Comparison of ENCODE assay signal across 22 cellular contexts in genomic region chr14:96096639-96097610, GRCh38. TPM values are rescaled to one million over a fixed set of nuclear protein-coding genes. Genes with fewer than 3 reads are reported as not detected.
DNase-seq lines count a peak whose midpoint lies in the region; ATAC-seq, FAIRE-seq and TF ChIP-seq lines count a peak whose summit lies in the region.
"Had no signal": no experiment of that assay in that cellular context is flagged by ENCODE, and none has a peak within 500 bp of the region (broad histone marks: within the 10 kb centered on the region; RNA-seq: fewer than 3 reads in every experiment).

No MANE protein-coding gene starts in this region.

- H3K4me2 ChIP-seq in GM12878 (ENCODE audit: control insufficient read depth, insufficient read depth), result no peak overlapping the region

- no peak overlapping the region for H3K9ac ChIP-seq in GM12878 (ENCODE audit: control insufficient read depth, insufficient read depth, low read length)

- RAD21 ChIA-PET in GM12878 (lab: Charles Lee; ENCODE audit: unreplicated experiment), result interaction anchor here (0.8 to 2.6 kb wide), 6 partner anchors 8 to 98 kb away, joined by 3 to 41 read pairs (median 7); no protein-coding TSS in a partner anchor

- in situ Hi-C loops in GM12878 (cut with MboI), result loop anchor here (5.0 to 10.0 kb wide), 2 partner anchors 180 to 328 kb away; no protein-coding TSS in a partner anchor

- H3K27me3 Mint-ChIP-seq in MCF 10A (ENCODE audit: insufficient read depth, unreplicated experiment), result no peaks in the 10 kb centered on the region
- H3K27me3 Mint-ChIP-seq in mesothelial cell of epicardium (ENCODE audit: low read depth), result no peaks in the 10 kb centered on the region
- H3K27me3 Mint-ChIP-seq: activated CD4-positive, alpha-beta memory T cell treated with anti-CD3 and anti-CD28 coated beads for 36 hours; CD4-positive, alpha-beta memory T cell had no signal

- H2AFZ ChIP-seq in GM12878 (ENCODE audit: control insufficient read depth, low read depth, low read length), result no peak overlapping the region

- FAIRE-seq in GM12878 (lab: Jason Lieb, UNC), result no peak
- FAIRE-seq: astrocyte, frontal cortex, kidney, RCC 7860 had no signal

- no TSS peak for BruUV-seq in MCF 10A (replicated peaks; lab: Mats Ljungman, UMichigan)
- BruUV-seq in GM12878 (replicated peaks; lab: Mats Ljungman, UMichigan), result no TSS peak

- H3K4me3 ChIP-seq in breast epithelium, result no peak overlapping the region
- H3K4me3 ChIP-seq in GM12878, result no peak overlapping the region

- H3K27me3 ChIP-seq in breast epithelium (no peaks in the 10 kb centered on the region), GM12878 (replicated peaks in 1 of 2; ENCODE audit: control insufficient read depth in 2 of 2, insufficient read depth in 2 of 2, low read length in 1 of 2) (no peaks in the 10 kb centered on the region)

- no peaks in the 10 kb centered on the region for H3K9me3 Mint-ChIP-seq in MCF 10A (ENCODE audit: unreplicated experiment)
- no peaks in the 10 kb centered on the region for H3K9me3 Mint-ChIP-seq in mesothelial cell of epicardium
- H3K9me3 Mint-ChIP-seq: activated CD4-positive, alpha-beta memory T cell treated with anti-CD3 and anti-CD28 coated beads for 36 hours; activated naive CD4-positive, alpha-beta T cell treated with anti-CD3 and anti-CD28 coated beads for 36 hours; CD4-positive, alpha-beta memory T cell; naive thymus-derived CD4-positive, alpha-beta T cell; stimulated activated naive B cell treated with anti-CD40 and anti-IgM and Interleukin-4, amounts not matched to agents 10 μg/mL and 1 μg/mL and 100 μg/mL, for 72 hours; WTC11 had no signal

- H3K79me2 ChIP-seq in GM12878 (ENCODE audit: control insufficient read depth, insufficient read depth, low read length), result no peaks in the 10 kb centered on the region

- TF ChIP-seq EP300 in GM12878 (IDR thresholded peaks at IDR 0.05; ENCODE audit: borderline replicate concordance in 1 of 2, control insufficient read depth in 1 of 2, low read depth in 2 of 2, low read length in 2 of 2), result no peak

- H3K36me3 ChIP-seq in breast epithelium (no peaks in the 10 kb centered on the region), GM12878 (ENCODE audit: control insufficient read depth in 2 of 2, insufficient read depth in 2 of 2, low read length in 1 of 2) (no peaks in the 10 kb centered on the region)

- H3K4me1 ChIP-seq in breast epithelium (no peaks in the 10 kb centered on the region), GM12878 (ENCODE audit: control insufficient read depth, insufficient read depth, low read length) (no peaks in the 10 kb centered on the region)

- no peak for TF ChIP-seq POLR2A in breast epithelium (IDR thresholded peaks at IDR 0.05)
- no peak for TF ChIP-seq POLR2A in GM12878 (IDR thresholded peaks at IDR 0.05; ENCODE audit: low read depth, low read length)

- H3K27ac Mint-ChIP-seq in MCF 10A (ENCODE audit: low read depth, unreplicated experiment), result peak overlapping the region; percentile 76
- H3K27ac Mint-ChIP-seq in mesothelial cell of epicardium, result peak overlapping the region; percentile 69
- H3K27ac Mint-ChIP-seq: activated CD4-positive, alpha-beta memory T cell treated with anti-CD3 and anti-CD28 coated beads for 36 hours; CD4-positive, alpha-beta memory T cell; stimulated activated naive B cell treated with anti-CD40 and anti-IgM and Interleukin-4, amounts not matched to agents 10 μg/mL and 1 μg/mL and 100 μg/mL, for 72 hours; WTC11 had no signal

- no peak for TF ChIP-seq RAD21 in GM12878 (IDR thresholded peaks at IDR 0.05; ENCODE audit: insufficient read depth, low read depth, low read length)

- H3K9me3 ChIP-seq in breast epithelium (no peaks in the 10 kb centered on the region), GM12878 (replicated peaks; ENCODE audit: control insufficient read depth, insufficient read depth, low read length) (no peaks in the 10 kb centered on the region)

- DNase-seq in MCF 10A (ENCODE audit: unreplicated experiment) (no peak), breast epithelium (ENCODE audit: low spot score in 2 of 2) (no peak), GM12878 (ENCODE audit: low read depth, low spot score) (no peak), mesothelial cell of epicardium (ENCODE audit: low spot score in 2 of 2, unreplicated experiment in 2 of 2) (no peak), DMS 273 (lab: John Stamatoyannopoulos, UW; ENCODE audit: unreplicated experiment) (no peak), DMS153 treated with DMSO at 0.1 percent for 48 hours (lab: John Stamatoyannopoulos, UW; ENCODE audit: unreplicated experiment) (no peak)
- DNase-seq: activated CD4-positive, alpha-beta memory T cell treated with anti-CD3 and anti-CD28 coated beads for 36 hours; activated naive CD4-positive, alpha-beta T cell treated with anti-CD3 and anti-CD28 coated beads for 36 hours; activated T-cell treated with anti-CD3 and anti-CD28 coated beads for 4 hours; CD4-positive, alpha-beta memory T cell; cerebellar nuclear complex; HCEC 1CT; kidney; naive thymus-derived CD4-positive, alpha-beta T cell; stimulated activated CD4-positive, alpha-beta T cell treated with anti-CD3 and anti-CD28 coated beads, Interleukin-1b, Interleukin-23, amount 100 ng/mL, for 48 hours; stimulated activated naive B cell treated with anti-CD40 and anti-IgM and Interleukin-4, amounts not matched to agents 10 μg/mL and 1 μg/mL and 100 μg/mL, for 72 hours had no signal

- TF ChIP-seq CTCF in MCF 10A (IDR thresholded peaks at IDR 0.05; ENCODE audit: unreplicated experiment) (no peak), breast epithelium (IDR thresholded peaks at IDR 0.05) (no peak), GM12878 (IDR thresholded peaks at IDR 0.05 in 2 of 3, conservative IDR thresholded peaks at IDR 0.05 in 1 of 3; ENCODE audit: control insufficient read depth in 2 of 3, extremely low read depth in 1 of 3, insufficient read depth in 1 of 3, low read depth in 3 of 3, low read length in 3 of 3) (no peak), mesothelial cell of epicardium (IDR thresholded peaks at IDR 0.05; ENCODE audit: unreplicated experiment) (no peak)

- intact Hi-C loops in MCF 10A (cut with micrococcal nuclease) (no loop called here), breast epithelium (cut with DNase I; ENCODE audit: low total_unique reads) (no loop called here), GM12878 (cut with micrococcal nuclease; ENCODE audit: unreplicated experiment) (no loop called here)

- SMC1A ChIA-PET in GM12878 (lab: Charles Lee; ENCODE audit: uncharacterized antibody, unreplicated experiment), result interaction anchor here (1.0 to 2.1 kb wide), 6 partner anchors 19 to 180 kb away, joined by 3 to 42 read pairs (median 5); no protein-coding TSS in a partner anchor

- no peak overlapping the region for H3K4me3 Mint-ChIP-seq in MCF 10A (ENCODE audit: unreplicated experiment)
- H3K4me3 Mint-ChIP-seq in mesothelial cell of epicardium, result no peak overlapping the region
- H3K4me3 Mint-ChIP-seq: activated CD4-positive, alpha-beta memory T cell treated with anti-CD3 and anti-CD28 coated beads for 36 hours; activated naive CD4-positive, alpha-beta T cell treated with anti-CD3 and anti-CD28 coated beads for 36 hours; CD4-positive, alpha-beta memory T cell; naive thymus-derived CD4-positive, alpha-beta T cell; stimulated activated naive B cell treated with anti-CD40 and anti-IgM and Interleukin-4, amounts not matched to agents 10 μg/mL and 1 μg/mL and 100 μg/mL, for 72 hours; WTC11 had no signal

- ATAC-seq in GM12878 (no peak), GM18498 (IDR thresholded peaks at IDR 0.05; ENCODE audit: unreplicated experiment) (no peak), GM19455 (IDR thresholded peaks at IDR 0.05; ENCODE audit: unreplicated experiment) (no peak)
- ATAC-seq: naive thymus-derived CD4-positive, alpha-beta T cell; stimulated activated naive B cell treated with anti-CD40 and anti-IgM and Interleukin-4, amounts not matched to agents 10 μg/mL and 1 μg/mL and 100 μg/mL, for 72 hours had no signal

- H3K4me1 Mint-ChIP-seq in MCF 10A (ENCODE audit: insufficient read depth, unreplicated experiment), result peaks cover 10% of the 10 kb centered on the region
- peaks cover 21% of the 10 kb centered on the region for H3K4me1 Mint-ChIP-seq in mesothelial cell of epicardium

- CTCF ChIA-PET in MCF 10A (lab: Yijun Ruan, JAX) (interaction anchor here (0.7 to 16.0 kb wide), 10 partner anchors 10 to 178 kb away, joined by 3 to 298 read pairs (median 10); no protein-coding TSS in a partner anchor), GM12878 (lab: Yijun Ruan, JAX) (interaction anchor here (0.8 to 3.0 kb wide), 7 partner anchors 14 to 530 kb away, joined by 3 to 82 read pairs (median 11); no protein-coding TSS in a partner anchor)

- no peaks in the 10 kb centered on the region for H4K20me1 ChIP-seq in GM12878 (ENCODE audit: control insufficient read depth, insufficient read depth)

- POLR2A ChIA-PET in MCF 10A (lab: Yijun Ruan, JAX) (interaction anchor here (1.2 to 1.4 kb wide), 2 partner anchors 41 to 176 kb away, joined by 3 to 9 read pairs; no protein-coding TSS in a partner anchor), GM12878 (lab: Charles Lee) (no interaction called here)

- H3K27ac ChIP-seq in breast epithelium, result no peak overlapping the region
- no peak overlapping the region for H3K27ac ChIP-seq in GM12878 (ENCODE audit: control insufficient read depth, insufficient read depth)

- no peaks in the 10 kb centered on the region for H3K36me3 Mint-ChIP-seq in MCF 10A (ENCODE audit: insufficient read depth, unreplicated experiment)
- H3K36me3 Mint-ChIP-seq in mesothelial cell of epicardium, result no peaks in the 10 kb centered on the region
- H3K36me3 Mint-ChIP-seq: activated CD4-positive, alpha-beta memory T cell treated with anti-CD3 and anti-CD28 coated beads for 36 hours; CD4-positive, alpha-beta memory T cell; naive thymus-derived CD4-positive, alpha-beta T cell; stimulated activated naive B cell treated with anti-CD40 and anti-IgM and Interleukin-4, amounts not matched to agents 10 μg/mL and 1 μg/mL and 100 μg/mL, for 72 hours; WTC11 had no signal

- 56% methylated on average over 12 of the region's 12 CpGs for WGBS in GM12878 (ENCODE audit: insufficient coverage, insufficient replicate concordance, low lambda C conversion rate, missing lambda C conversion rate)

RNA-seq across cellular contexts. Expression of gene C14orf132, which starts 57.8 kb away (rescaled TPM):
- total RNA-seq in MCF 10A (2022) (not detected in 2 replicates), breast epithelium (10 to 100 TPM in 2 of 3 donors, 1 to 10 TPM in 1; 6.6 to 13.3 (median 10.8) TPM), GM12878 (2014; rRNA removed) (under 0.01 TPM in 1 of 2 replicates, not detected in the other), GM12878 (2014; rRNA removed; fragmentation: Illumina TruSeq; extraction: Trizol) (under 0.01 TPM in 1 of 2 replicates, not detected in the other), GM12878 (2021) (0.05 and 0.19 TPM in 2 replicates), mesothelial cell of epicardium (35.4 to 40.6 TPM (median 35.9 TPM) in 3 replicates)
- total RNA-seq in GM12878 (2013; cell fraction: nucleolus; rRNA removed), result 0.24 and 0.42 TPM in 2 replicates
- polyA plus RNA-seq in GM12878 (2011; ENCODE audit: low read depth), result 0.09 TPM
- polyA plus RNA-seq in GM12878 (2011; rRNA removed) (1.1 and 1.2 TPM in 2 replicates), GM12878 (2014; fragmentation: Illumina TruSeq; extraction: Trizol) (0.01 TPM in 1 of 2 replicates, not detected in the other), GM12878 (2014; fragmentation: Nextera tagmentation; extraction: Ambion mirVana) (not detected), GM12878 (2014; rRNA removed) (0.01 TPM in 1 of 2 replicates, not detected in the other), GM12878 (2016; fragmentation: Nextera tagmentation; extraction: Ambion mirVana) (under 1 TPM; 0.09 to 0.12 TPM)
- polyA plus RNA-seq in GM12878 (2011; cell fraction: cytosol; rRNA removed), result 0.90 and 0.93 TPM in 2 replicates
- 0.92 and 1.4 TPM in 2 replicates for polyA plus RNA-seq in GM12878 (2011; cell fraction: nucleus; rRNA removed)
- polyA plus RNA-seq in GM12878 (2012), result 0.59 and 0.61 TPM in 2 replicates
- 1.4 and 1.8 TPM in 2 replicates for polyA minus RNA-seq in GM12878 (2011; rRNA and poly(A)+ RNA removed)
- polyA minus RNA-seq in GM12878 (2011; cell fraction: cytosol; rRNA and poly(A)+ RNA removed), result 0.27 and 0.73 TPM in 2 replicates
- polyA minus RNA-seq in GM12878 (2011; cell fraction: nucleus; rRNA and poly(A)+ RNA removed), result 0.36 and 0.67 TPM in 2 replicates
